In the genomic region with DNA sequence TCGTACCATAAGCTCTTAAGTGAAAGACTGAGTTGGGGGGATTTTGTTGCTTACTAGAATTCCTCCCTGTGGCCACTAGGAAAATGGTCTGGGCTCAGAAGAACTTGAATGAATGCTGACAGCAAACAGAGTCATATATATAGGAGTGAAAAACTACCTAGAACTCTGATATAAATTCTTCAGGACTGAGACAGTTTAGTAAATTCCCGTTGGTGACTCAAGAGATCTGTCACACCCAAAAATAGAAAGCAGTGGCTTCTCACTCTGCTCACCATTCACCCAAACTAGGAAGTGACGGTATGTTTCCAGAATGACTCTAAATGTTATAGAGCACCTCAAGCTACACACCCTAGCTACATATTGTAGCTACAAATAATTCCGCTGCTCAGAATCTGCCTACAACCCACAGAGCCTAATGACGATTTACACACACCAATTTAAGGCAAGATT, we compare ENCODE assay signal across 1 cellular context.
TF ChIP-seq lines count a peak whose summit lies in the region.

No MANE protein-coding gene starts in this region.

TF ChIP-seq in GM12878, 131 proteins besides CTCF, POLR2A, EP300 and RAD21 (continued from another document and continues in another):
- TF ChIP-seq, protein P1, sequence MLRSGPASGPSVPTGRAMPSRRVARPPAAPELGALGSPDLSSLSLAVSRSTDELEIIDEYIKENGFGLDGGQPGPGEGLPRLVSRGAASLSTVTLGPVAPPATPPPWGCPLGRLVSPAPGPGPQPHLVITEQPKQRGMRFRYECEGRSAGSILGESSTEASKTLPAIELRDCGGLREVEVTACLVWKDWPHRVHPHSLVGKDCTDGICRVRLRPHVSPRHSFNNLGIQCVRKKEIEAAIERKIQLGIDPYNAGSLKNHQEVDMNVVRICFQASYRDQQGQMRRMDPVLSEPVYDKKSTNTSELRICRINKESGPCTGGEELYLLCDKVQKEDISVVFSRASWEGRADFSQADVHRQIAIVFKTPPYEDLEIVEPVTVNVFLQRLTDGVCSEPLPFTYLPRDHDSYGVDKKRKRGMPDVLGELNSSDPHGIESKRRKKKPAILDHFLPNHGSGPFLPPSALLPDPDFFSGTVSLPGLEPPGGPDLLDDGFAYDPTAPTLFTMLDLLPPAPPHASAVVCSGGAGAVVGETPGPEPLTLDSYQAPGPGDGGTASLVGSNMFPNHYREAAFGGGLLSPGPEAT (IDR thresholded peaks at IDR 0.05; ENCODE audit: low read depth) = peak; percentile 88
- TF ChIP-seq, protein P2, sequence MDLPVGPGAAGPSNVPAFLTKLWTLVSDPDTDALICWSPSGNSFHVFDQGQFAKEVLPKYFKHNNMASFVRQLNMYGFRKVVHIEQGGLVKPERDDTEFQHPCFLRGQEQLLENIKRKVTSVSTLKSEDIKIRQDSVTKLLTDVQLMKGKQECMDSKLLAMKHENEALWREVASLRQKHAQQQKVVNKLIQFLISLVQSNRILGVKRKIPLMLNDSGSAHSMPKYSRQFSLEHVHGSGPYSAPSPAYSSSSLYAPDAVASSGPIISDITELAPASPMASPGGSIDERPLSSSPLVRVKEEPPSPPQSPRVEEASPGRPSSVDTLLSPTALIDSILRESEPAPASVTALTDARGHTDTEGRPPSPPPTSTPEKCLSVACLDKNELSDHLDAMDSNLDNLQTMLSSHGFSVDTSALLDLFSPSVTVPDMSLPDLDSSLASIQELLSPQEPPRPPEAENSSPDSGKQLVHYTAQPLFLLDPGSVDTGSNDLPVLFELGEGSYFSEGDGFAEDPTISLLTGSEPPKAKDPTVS (IDR thresholded peaks at IDR 0.05; ENCODE audit: low read depth, low read length) = no peak
- TF ChIP-seq BHLHE40 (IDR thresholded peaks at IDR 0.05; ENCODE audit: borderline replicate concordance in 1 of 2, low read depth in 2 of 2, low read length in 1 of 2) (peak; percentile 13 to 22; a peak in 1 of 4 replicates), RCOR1 (conservative IDR thresholded peaks at IDR 0.05; ENCODE audit: low read depth, low read length) (0 out of 2 replicates have a peak, but pooled peaks have one; percentile 46), ZBTB33 (IDR thresholded peaks at IDR 0.05) (no peak), MLLT1 (IDR thresholded peaks at IDR 0.05) (peak; percentile 85), NFXL1 (IDR thresholded peaks at IDR 0.05; ENCODE audit: borderline replicate concordance) (no peak), ZSCAN29 (IDR thresholded peaks at IDR 0.05) (no peak), MTA2 (IDR thresholded peaks at IDR 0.05; ENCODE audit: low read depth) (peak; percentile 70), TBL1XR1 (IDR thresholded peaks at IDR 0.05; ENCODE audit: low read depth, low read length) (peak; percentile 40; the same call in 1 of the 2 replicates), EED (IDR thresholded peaks at IDR 0.05; ENCODE audit: low read depth) (peak; percentile 74; the same call in 1 of the 2 replicates), SMARCA5 (IDR thresholded peaks at IDR 0.05) (no peak), SMAD1 (IDR thresholded peaks at IDR 0.05; ENCODE audit: low read depth, partially characterized antibody) (peak; percentile 38), NFYA (IDR thresholded peaks at IDR 0.05; ENCODE audit: borderline replicate concordance, low read depth, low read length) (no peak), MXI1 (IDR thresholded peaks at IDR 0.05; ENCODE audit: low read depth, low read length) (peak; percentile 42; the same call in 1 of the 2 replicates), PRDM15 (CRISPR knock-in tag; IDR thresholded peaks at IDR 0.05) (no peak), BACH1 (IDR thresholded peaks at IDR 0.05; ENCODE audit: borderline replicate concordance) (peak; percentile 33; the same call in 1 of the 2 replicates), FOXM1 (IDR thresholded peaks at IDR 0.05; ENCODE audit: low read depth, low read length) (peak; percentile 87), CBX5 (IDR thresholded peaks at IDR 0.05; ENCODE audit: low read depth) (no peak; the same call in 1 of the 2 replicates), USF2 (IDR thresholded peaks at IDR 0.05; ENCODE audit: borderline replicate concordance, low read depth, low read length) (no peak), NRF1 (conservative IDR thresholded peaks at IDR 0.05; ENCODE audit: low read depth, low read length) (no peak), YY1 (IDR thresholded peaks at IDR 0.05; ENCODE audit: low read depth, low read length) (no peak), PAX5 (IDR thresholded peaks at IDR 0.05; ENCODE audit: borderline replicate concordance, low read depth, low read length) (no peak), NR2C2 (IDR thresholded peaks at IDR 0.05; ENCODE audit: borderline replicate concordance, control insufficient read depth, insufficient read length, low read depth) (no peak), ATF2 (IDR thresholded peaks at IDR 0.05; ENCODE audit: low read length) (peak; percentile 96), NR2C1 (IDR thresholded peaks at IDR 0.05) (no peak), BMI1 (IDR thresholded peaks at IDR 0.05; ENCODE audit: borderline replicate concordance) (no peak), ZNF207 (IDR thresholded peaks at IDR 0.05; ENCODE audit: borderline replicate concordance) (no peak), POU2F2 (IDR thresholded peaks at IDR 0.05; ENCODE audit: borderline replicate concordance, low read depth, low read length) (0 out of 3 replicates have a peak, but pooled peaks have one; percentile 18), EZH2 (IDR thresholded peaks at IDR 0.05; ENCODE audit: borderline replicate concordance, control insufficient read depth, low read depth, low read length) (no peak), IKZF2 (IDR thresholded peaks at IDR 0.05) (peak; percentile 85 to 86), TARDBP (IDR thresholded peaks at IDR 0.05; ENCODE audit: borderline replicate concordance) (no peak), CBX3 (IDR thresholded peaks at IDR 0.05; ENCODE audit: borderline replicate concordance, low read depth) (no peak), TAF1 (IDR thresholded peaks at IDR 0.05; ENCODE audit: borderline replicate concordance, low read depth, low read length) (no peak)
- TF ChIP-seq, protein P3, sequence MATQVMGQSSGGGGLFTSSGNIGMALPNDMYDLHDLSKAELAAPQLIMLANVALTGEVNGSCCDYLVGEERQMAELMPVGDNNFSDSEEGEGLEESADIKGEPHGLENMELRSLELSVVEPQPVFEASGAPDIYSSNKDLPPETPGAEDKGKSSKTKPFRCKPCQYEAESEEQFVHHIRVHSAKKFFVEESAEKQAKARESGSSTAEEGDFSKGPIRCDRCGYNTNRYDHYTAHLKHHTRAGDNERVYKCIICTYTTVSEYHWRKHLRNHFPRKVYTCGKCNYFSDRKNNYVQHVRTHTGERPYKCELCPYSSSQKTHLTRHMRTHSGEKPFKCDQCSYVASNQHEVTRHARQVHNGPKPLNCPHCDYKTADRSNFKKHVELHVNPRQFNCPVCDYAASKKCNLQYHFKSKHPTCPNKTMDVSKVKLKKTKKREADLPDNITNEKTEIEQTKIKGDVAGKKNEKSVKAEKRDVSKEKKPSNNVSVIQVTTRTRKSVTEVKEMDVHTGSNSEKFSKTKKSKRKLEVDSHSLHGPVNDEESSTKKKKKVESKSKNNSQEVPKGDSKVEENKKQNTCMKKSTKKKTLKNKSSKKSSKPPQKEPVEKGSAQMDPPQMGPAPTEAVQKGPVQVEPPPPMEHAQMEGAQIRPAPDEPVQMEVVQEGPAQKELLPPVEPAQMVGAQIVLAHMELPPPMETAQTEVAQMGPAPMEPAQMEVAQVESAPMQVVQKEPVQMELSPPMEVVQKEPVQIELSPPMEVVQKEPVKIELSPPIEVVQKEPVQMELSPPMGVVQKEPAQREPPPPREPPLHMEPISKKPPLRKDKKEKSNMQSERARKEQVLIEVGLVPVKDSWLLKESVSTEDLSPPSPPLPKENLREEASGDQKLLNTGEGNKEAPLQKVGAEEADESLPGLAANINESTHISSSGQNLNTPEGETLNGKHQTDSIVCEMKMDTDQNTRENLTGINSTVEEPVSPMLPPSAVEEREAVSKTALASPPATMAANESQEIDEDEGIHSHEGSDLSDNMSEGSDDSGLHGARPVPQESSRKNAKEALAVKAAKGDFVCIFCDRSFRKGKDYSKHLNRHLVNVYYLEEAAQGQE (IDR thresholded peaks at IDR 0.05; ENCODE audit: low read depth, low read length) = no peak
- TF ChIP-seq, protein P4, sequence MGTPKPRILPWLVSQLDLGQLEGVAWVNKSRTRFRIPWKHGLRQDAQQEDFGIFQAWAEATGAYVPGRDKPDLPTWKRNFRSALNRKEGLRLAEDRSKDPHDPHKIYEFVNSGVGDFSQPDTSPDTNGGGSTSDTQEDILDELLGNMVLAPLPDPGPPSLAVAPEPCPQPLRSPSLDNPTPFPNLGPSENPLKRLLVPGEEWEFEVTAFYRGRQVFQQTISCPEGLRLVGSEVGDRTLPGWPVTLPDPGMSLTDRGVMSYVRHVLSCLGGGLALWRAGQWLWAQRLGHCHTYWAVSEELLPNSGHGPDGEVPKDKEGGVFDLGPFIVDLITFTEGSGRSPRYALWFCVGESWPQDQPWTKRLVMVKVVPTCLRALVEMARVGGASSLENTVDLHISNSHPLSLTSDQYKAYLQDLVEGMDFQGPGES (IDR thresholded peaks at IDR 0.05) = no peak
